ENCODE assay signal across 15 cellular contexts in the genomic region with DNA sequence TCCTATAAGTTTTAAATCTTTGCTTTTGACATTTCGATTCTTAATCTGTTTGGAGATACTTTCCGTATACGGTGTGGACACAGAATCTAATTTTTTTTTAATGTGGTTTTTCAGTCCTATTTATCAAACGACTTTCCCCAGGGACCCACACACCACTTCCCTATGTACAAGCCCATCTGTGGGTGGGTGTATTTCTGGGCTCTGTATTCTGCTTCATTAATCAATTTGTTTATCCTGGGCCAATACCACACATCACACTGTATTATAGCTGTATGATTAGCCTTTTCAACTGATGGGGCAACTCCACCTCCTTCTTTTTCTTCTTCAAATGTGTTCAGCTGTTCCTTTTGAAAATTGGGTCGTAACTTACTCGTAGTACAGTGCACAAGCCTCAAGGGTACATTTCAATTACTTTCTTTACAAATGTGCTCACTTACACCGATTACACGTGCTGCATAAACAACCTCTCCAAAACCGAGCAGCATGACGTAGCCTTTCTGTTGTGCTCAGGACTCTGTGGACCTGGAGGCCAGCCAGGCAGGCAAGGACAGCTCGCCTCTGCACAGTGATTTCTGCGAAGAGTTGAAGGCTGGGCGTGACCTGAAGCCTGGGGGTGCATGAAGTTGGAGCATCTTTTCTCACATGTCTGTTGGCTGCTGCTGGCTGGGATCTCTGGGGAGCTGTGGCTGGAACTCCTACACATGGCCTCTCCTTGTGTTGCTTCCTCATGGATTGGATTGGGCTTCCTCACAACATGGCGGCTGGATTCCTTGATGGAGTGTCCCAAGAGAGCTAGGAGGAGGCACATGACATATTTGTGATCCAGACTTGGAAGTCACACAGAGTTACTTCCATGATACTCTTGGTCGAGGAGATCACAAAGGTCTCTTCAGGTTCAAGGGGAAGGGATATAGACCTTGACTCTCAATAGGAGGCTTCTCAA.
DNase-seq lines count a peak whose midpoint lies in the region.
"Had no signal": no experiment of that assay in that cellular context is flagged by ENCODE, and none has a peak within 500 bp of the region (broad histone marks: within the 10 kb centered on the region; RNA-seq: fewer than 3 reads in every experiment).

No MANE protein-coding gene starts in this region.

- peak; percentile 28 for DNase-seq in DMS53 (lab: John Stamatoyannopoulos, UW)
- DNase-seq in DMS53 treated with DMSO at 0.1 percent for 48 hours (lab: John Stamatoyannopoulos, UW; ENCODE audit: unreplicated experiment) = no peak
- DNase-seq in NCI-H345 treated with DMSO at 0.1 percent for 48 hours (lab: John Stamatoyannopoulos, UW; ENCODE audit: unreplicated experiment) = peak; percentile 73
- peak; percentile 66 for DNase-seq in germinal center (ENCODE audit: low spot score)
- no peak for DNase-seq in NCI-H1694 (lab: John Stamatoyannopoulos, UW)
- DNase-seq in retina = no peak
- DNase-seq in activated effector memory CD4-positive, alpha-beta T cell treated with Interleukin-2 at 50 U/mL for 16 hours = no peak
- DNase-seq: activated CD4-positive, alpha-beta T cell treated with anti-CD3 and anti-CD28 coated beads for 4 hours; AML-193; Calu3; foreskin keratinocyte; NCI-H1930; SW 1271 had no signal

- peaks cover 0 to 4% (median 3%) of the 10 kb centered on the region in 3 donors for H3K9me3 Mint-ChIP-seq in IgD-negative memory B cell

- H3K36me3 Mint-ChIP-seq in IgD-negative memory B cell = no peaks in the 10 kb centered on the region
- H3K36me3 Mint-ChIP-seq: mesothelial cell of epicardium had no signal

- H3K4me1 Mint-ChIP-seq in IgD-negative memory B cell = peaks cover 17 to 21% (median 21%) of the 10 kb centered on the region in 3 donors
- H3K4me1 Mint-ChIP-seq: mesothelial cell of epicardium had no signal

- H3K27ac Mint-ChIP-seq in IgD-negative memory B cell = peak overlapping the region in 2 of 3 donors; percentile 6 to 10
- H3K27ac Mint-ChIP-seq: mesothelial cell of epicardium had no signal

- peak overlapping the region in 3 of 4 donors; percentile 8 to 85 (median 23) for H3K4me3 Mint-ChIP-seq in IgD-negative memory B cell
- H3K4me3 Mint-ChIP-seq: mesothelial cell of epicardium had no signal

- peaks cover 43% of the 10 kb centered on the region for H3K27me3 Mint-ChIP-seq in IgD-negative memory B cell

Comparison
In these comparisons a context has a peak if more than half of its experiments do, and no peak if none do; other contexts are left out.
1. DNase-seq: peak in DMS53 (single experiment), NCI-H345 treated with DMSO at 0.1 percent for 48 hours (single experiment) and germinal center (single experiment); none in DMS53 treated with DMSO at 0.1 percent for 48 hours (single experiment), NCI-H1694 (single experiment), retina (single experiment) and activated effector memory CD4-positive, alpha-beta T cell treated with Interleukin-2 at 50 U/mL for 16 hours (single experiment).